ENCODE assay signal across 15 cellular contexts in the genomic region with DNA sequence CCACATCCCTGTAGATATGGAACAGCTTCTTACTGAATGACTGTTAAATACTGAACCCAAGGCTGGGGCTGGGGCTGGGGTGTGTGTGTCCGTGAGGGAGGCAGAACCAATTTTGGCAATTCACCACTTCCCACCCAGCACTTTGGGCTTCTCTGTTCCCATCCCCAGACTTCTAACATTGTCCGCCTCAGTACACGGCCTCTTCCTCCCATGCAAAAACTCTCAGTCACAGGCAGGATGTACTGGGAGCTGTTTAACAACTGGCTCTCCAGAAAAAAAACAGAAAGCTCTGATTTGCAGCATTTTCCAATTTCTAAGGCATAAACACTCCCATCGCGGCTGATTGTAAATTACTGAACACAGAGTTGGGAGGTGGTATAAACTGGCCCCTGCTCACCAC.
A peak's percentile ranks its signal among the peaks of the same experiment; 100 is the strongest.
DNase-seq lines count a peak whose midpoint lies in the region; ATAC-seq, FAIRE-seq and TF ChIP-seq lines count a peak whose summit lies in the region.
"Had no signal": no experiment of that assay in that cellular context is flagged by ENCODE, and none has a peak within 500 bp of the region (broad histone marks: within the 10 kb centered on the region; RNA-seq: fewer than 3 reads in every experiment).

No MANE protein-coding gene starts in this region.

- no peak overlapping the region for H3K4me3 ChIP-seq in left ventricle myocardium inferior
- no peak overlapping the region for H3K4me3 ChIP-seq in HepG2 (replicated peaks in 1 of 3; ENCODE audit: insufficient read depth in 1 of 3, low read depth in 2 of 3, low read length in 3 of 3)
- no peak overlapping the region for H3K4me3 ChIP-seq in rectal smooth muscle tissue (ENCODE audit: low read length)
- no peak overlapping the region for H3K4me3 ChIP-seq in transverse colon

- H3K36me3 ChIP-seq in left ventricle myocardium inferior: no peaks in the 10 kb centered on the region
- H3K36me3 ChIP-seq in HepG2 (replicated peaks in 1 of 2; ENCODE audit: control insufficient read depth in 1 of 2, insufficient read depth in 2 of 2, low read length in 2 of 2): no peaks in the 10 kb centered on the region; a peak in 1 of 5 replicates
- H3K36me3 ChIP-seq in rectal smooth muscle tissue (ENCODE audit: control insufficient read depth, insufficient read depth, low read length): no peaks in the 10 kb centered on the region
- no peaks in the 10 kb centered on the region for H3K36me3 ChIP-seq in transverse colon

- FAIRE-seq in HepG2 (lab: Jason Lieb, UNC): no peak

- POLR2A ChIA-PET in HepG2 (lab: Yijun Ruan, JAX): no interaction called here

- ATAC-seq in HepG2: no peak
- no peak for ATAC-seq in sciatic nerve
- no peak for ATAC-seq in GM21423 (IDR thresholded peaks at IDR 0.05; ENCODE audit: unreplicated experiment)

- intact Hi-C loops in left ventricle myocardium inferior (cut with micrococcal nuclease): loop anchor here (5.0 to 10.0 kb wide), 2 partner anchors 133 to 185 kb away; no protein-coding TSS in a partner anchor
- intact Hi-C loops in cardiac septum (cut with DNase I): loop anchor here (5.0 kb wide), 2 partner anchors 133 to 217 kb away; no protein-coding TSS in a partner anchor
- intact Hi-C loops in HepG2 (cut with micrococcal nuclease; ENCODE audit: unreplicated experiment): loop anchor here (10.0 kb wide), 1 partner anchor 185 kb away; no protein-coding TSS in a partner anchor
- intact Hi-C loops in transverse colon (cut with DNase I; ENCODE audit: low total_unique reads): loop anchor here (10.0 kb wide), 1 partner anchor 125 kb away; no protein-coding TSS in a partner anchor
- intact Hi-C loops in sciatic nerve (cut with DNase I): no loop called here

- in situ Hi-C loops in HepG2 (cut with HindIII; ENCODE audit: extremely low pct_ligation_motif_present, low pct_unique_long_range_greater_than_20kb) (loop anchor here (5.0 kb wide), 1 partner anchor 207 kb away; no protein-coding TSS in a partner anchor), transverse colon (cut with MboI; ENCODE audit: low pct_ligation_motif_present in 1 of 4, low pct_unique_long_range_greater_than_20kb in 1 of 4, low sequenced_read_pairs in 3 of 4) (no loop called here)

- no peak overlapping the region for H3K4me2 ChIP-seq in HepG2 (ENCODE audit: low read depth, low read length)
- H3K4me2 ChIP-seq: KMS-11 had no signal

- peaks cover 82% of the 10 kb centered on the region for H3K4me1 ChIP-seq in left ventricle myocardium inferior
- H3K4me1 ChIP-seq in HepG2 (ENCODE audit: insufficient read depth, low read length): peaks cover 68% of the 10 kb centered on the region
- peaks cover 56% of the 10 kb centered on the region for H3K4me1 ChIP-seq in rectal smooth muscle tissue (ENCODE audit: control insufficient read depth, insufficient read depth, low read length)
- H3K4me1 ChIP-seq in transverse colon: peaks cover 16 to 48% (median 29%) of the 10 kb centered on the region in 4 donors

- TF ChIP-seq RAD21 in HepG2 (CRISPR knock-in tag; IDR thresholded peaks at IDR 0.05): no peak

- DNase-seq in left ventricle myocardium inferior (no peak), cardiac septum (ENCODE audit: low spot score) (no peak), HepG2 (ENCODE audit: low spot score) (no peak), transverse colon (no peak), sciatic nerve (ENCODE audit: low spot score) (no peak), NCI-H1105 treated with DMSO at 0.1 percent for 48 hours (lab: John Stamatoyannopoulos, UW) (no peak)
- DNase-seq: Calu3; CD4-positive, alpha-beta memory T cell; DMS79; GOT3; NCI-H2227 treated with DMSO at 0.1 percent for 48 hours; NCI-H524 had no signal

- no peak overlapping the region for H2AFZ ChIP-seq in HepG2 (ENCODE audit: low read length)

- no TSS peak for BruUV-seq in HepG2 (replicated peaks; lab: Mats Ljungman, UMichigan)

- no peaks in the 10 kb centered on the region for H3K79me2 ChIP-seq in HepG2 (ENCODE audit: insufficient read depth, low read length)

- TF ChIP-seq POLR2A in HepG2 (IDR thresholded peaks at IDR 0.05; ENCODE audit: insufficient read depth in 1 of 2, low read depth in 2 of 2, low read length in 2 of 2): no peak
- no peak for TF ChIP-seq POLR2A in transverse colon (IDR thresholded peaks at IDR 0.05)

- H3K9me3 ChIP-seq in left ventricle myocardium inferior (replicated peaks) (no peaks in the 10 kb centered on the region), HepG2 (ENCODE audit: low read length) (no peaks in the 10 kb centered on the region), transverse colon (no peaks in the 10 kb centered on the region)

- TF ChIP-seq EP300 in HepG2 (IDR thresholded peaks at IDR 0.05; ENCODE audit: low read depth in 2 of 2, low read length in 2 of 2) (no peak), HepG2 (CRISPR knock-in tag; IDR thresholded peaks at IDR 0.05; ENCODE audit: borderline replicate concordance) (no peak), transverse colon (IDR thresholded peaks at IDR 0.05; ENCODE audit: low read depth) (no peak)

- no peaks in the 10 kb centered on the region for H3K27me3 ChIP-seq in left ventricle myocardium inferior (ENCODE audit: low read depth)
- H3K27me3 ChIP-seq in HepG2 (ENCODE audit: control insufficient read depth in 1 of 2, insufficient read depth in 2 of 2, low read length in 2 of 2): no peaks in the 10 kb centered on the region
- H3K27me3 ChIP-seq in rectal smooth muscle tissue (ENCODE audit: control insufficient read depth, insufficient read depth, low read length): no peaks in the 10 kb centered on the region
- no peaks in the 10 kb centered on the region for H3K27me3 ChIP-seq in transverse colon

- WGBS in HepG2 (ENCODE audit: low lambda C conversion rate): 97% methylated on average over 5 of the region's 5 CpGs
- 77% methylated on average over 5 of the region's 5 CpGs; no CpG with 5 or more reads in 1 of the 2 donors for WGBS in transverse colon (ENCODE audit: low coverage in 1 of 2), 2 donors

- TF ChIP-seq CTCF in left ventricle myocardium inferior (IDR thresholded peaks at IDR 0.05; ENCODE audit: borderline replicate concordance): no peak
- TF ChIP-seq CTCF in HepG2 (CRISPR knock-in tag; IDR thresholded peaks at IDR 0.05): no peak
- TF ChIP-seq CTCF in transverse colon (IDR thresholded peaks at IDR 0.05): no peak

- H3K27ac ChIP-seq in left ventricle myocardium inferior (replicated peaks) (peak overlapping the region; percentile 85), HepG2 (ENCODE audit: extremely low read length, insufficient read depth, low read length) (no peak overlapping the region), rectal smooth muscle tissue (ENCODE audit: low read depth, low read length) (peak overlapping the region; percentile 38), transverse colon (peak overlapping the region; percentile 15 to 81 (median 64))
- H3K27ac ChIP-seq: KMS-11 had no signal

- CTCF ChIA-PET in HepG2 (lab: Yijun Ruan, JAX; ENCODE audit: low intra/inter-chr PET ratio, low total read pairs): no interaction called here

- H3K9ac ChIP-seq in HepG2 (ENCODE audit: insufficient read depth, low read depth, low read length) (no peak overlapping the region), rectal smooth muscle tissue (ENCODE audit: low read length) (no peak overlapping the region)
- H3K9ac ChIP-seq: KMS-11 had no signal

- no peaks in the 10 kb centered on the region for H4K20me1 ChIP-seq in HepG2 (ENCODE audit: insufficient read depth, low read length)

TF ChIP-seq in HepG2, 621 proteins besides CTCF, POLR2A, EP300 and RAD21:
- TF ChIP-seq BRCA1 (CRISPR knock-in tag; IDR thresholded peaks at IDR 0.05): 0 out of 2 replicates have a peak, but pooled peaks have one; percentile 8
- no peak for TF ChIP-seq ZNF644 (CRISPR knock-in tag; IDR thresholded peaks at IDR 0.05; ENCODE audit: low read depth)
